Comparison of ENCODE assay signal across 1 cellular context in the genomic region with DNA sequence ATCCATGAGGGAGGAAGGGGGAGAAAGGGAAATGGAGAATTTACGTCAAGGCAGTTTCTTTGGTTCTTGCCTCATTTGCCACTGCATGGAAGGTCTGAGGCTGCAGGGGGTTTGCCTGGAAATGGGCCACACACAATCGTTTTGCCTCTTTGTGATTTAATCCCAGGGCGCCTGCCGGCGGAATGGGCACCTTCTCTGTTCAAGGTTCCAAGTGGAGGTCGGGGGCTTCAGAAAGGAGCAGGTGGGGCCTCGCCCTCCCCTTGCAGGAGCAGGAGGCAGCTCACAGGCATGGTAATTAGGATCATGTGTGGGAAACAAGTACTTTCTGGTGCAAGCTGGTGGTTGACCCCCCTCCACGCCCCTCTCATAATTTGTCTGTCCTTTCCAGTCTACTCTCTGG.
TF ChIP-seq lines count a peak whose summit lies in the region.

No MANE protein-coding gene starts in this region.

TF ChIP-seq in GM23338, 12 proteins besides CTCF, POLR2A, EP300 and RAD21 (continued from another document):
- TF ChIP-seq, protein P1, sequence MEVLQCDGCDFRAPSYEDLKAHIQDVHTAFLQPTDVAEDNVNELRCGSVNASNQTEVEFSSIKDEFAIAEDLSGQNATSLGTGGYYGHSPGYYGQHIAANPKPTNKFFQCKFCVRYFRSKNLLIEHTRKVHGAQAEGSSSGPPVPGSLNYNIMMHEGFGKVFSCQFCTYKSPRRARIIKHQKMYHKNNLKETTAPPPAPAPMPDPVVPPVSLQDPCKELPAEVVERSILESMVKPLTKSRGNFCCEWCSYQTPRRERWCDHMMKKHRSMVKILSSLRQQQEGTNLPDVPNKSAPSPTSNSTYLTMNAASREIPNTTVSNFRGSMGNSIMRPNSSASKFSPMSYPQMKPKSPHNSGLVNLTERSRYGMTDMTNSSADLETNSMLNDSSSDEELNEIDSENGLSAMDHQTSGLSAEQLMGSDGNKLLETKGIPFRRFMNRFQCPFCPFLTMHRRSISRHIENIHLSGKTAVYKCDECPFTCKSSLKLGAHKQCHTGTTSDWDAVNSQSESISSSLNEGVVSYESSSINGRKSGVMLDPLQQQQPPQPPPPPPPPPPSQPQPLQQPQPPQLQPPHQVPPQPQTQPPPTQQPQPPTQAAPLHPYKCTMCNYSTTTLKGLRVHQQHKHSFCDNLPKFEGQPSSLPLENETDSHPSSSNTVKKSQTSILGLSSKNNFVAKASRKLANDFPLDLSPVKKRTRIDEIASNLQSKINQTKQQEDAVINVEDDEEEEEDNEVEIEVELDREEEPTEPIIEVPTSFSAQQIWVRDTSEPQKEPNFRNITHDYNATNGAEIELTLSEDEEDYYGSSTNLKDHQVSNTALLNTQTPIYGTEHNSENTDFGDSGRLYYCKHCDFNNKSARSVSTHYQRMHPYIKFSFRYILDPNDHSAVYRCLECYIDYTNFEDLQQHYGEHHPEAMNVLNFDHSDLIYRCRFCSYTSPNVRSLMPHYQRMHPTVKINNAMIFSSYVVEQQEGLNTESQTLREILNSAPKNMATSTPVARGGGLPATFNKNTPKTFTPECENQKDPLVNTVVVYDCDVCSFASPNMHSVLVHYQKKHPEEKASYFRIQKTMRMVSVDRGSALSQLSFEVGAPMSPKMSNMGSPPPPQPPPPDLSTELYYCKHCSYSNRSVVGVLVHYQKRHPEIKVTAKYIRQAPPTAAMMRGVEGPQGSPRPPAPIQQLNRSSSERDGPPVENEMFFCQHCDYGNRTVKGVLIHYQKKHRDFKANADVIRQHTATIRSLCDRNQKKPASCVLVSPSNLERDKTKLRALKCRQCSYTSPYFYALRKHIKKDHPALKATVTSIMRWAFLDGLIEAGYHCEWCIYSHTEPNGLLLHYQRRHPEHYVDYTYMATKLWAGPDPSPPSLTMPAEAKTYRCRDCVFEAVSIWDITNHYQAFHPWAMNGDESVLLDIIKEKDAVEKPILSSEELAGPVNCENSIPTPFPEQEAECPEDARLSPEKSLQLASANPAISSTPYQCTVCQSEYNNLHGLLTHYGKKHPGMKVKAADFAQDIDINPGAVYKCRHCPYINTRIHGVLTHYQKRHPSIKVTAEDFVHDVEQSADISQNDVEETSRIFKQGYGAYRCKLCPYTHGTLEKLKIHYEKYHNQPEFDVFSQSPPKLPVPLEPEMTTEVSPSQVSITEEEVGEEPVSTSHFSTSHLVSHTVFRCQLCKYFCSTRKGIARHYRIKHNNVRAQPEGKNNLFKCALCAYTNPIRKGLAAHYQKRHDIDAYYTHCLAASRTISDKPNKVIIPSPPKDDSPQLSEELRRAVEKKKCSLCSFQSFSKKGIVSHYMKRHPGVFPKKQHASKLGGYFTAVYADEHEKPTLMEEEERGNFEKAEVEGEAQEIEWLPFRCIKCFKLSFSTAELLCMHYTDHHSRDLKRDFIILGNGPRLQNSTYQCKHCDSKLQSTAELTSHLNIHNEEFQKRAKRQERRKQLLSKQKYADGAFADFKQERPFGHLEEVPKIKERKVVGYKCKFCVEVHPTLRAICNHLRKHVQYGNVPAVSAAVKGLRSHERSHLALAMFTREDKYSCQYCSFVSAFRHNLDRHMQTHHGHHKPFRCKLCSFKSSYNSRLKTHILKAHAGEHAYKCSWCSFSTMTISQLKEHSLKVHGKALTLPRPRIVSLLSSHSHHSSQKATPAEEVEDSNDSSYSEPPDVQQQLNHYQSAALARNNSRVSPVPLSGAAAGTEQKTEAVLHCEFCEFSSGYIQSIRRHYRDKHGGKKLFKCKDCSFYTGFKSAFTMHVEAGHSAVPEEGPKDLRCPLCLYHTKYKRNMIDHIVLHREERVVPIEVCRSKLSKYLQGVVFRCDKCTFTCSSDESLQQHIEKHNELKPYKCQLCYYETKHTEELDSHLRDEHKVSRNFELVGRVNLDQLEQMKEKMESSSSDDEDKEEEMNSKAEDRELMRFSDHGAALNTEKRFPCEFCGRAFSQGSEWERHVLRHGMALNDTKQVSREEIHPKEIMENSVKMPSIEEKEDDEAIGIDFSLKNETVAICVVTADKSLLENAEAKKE (CRISPR knock-in tag; IDR thresholded peaks at IDR 0.05): no peak
- TF ChIP-seq NANOG (IDR thresholded peaks at IDR 0.05; ENCODE audit: borderline replicate concordance): no peak
- TF ChIP-seq, protein P2, sequence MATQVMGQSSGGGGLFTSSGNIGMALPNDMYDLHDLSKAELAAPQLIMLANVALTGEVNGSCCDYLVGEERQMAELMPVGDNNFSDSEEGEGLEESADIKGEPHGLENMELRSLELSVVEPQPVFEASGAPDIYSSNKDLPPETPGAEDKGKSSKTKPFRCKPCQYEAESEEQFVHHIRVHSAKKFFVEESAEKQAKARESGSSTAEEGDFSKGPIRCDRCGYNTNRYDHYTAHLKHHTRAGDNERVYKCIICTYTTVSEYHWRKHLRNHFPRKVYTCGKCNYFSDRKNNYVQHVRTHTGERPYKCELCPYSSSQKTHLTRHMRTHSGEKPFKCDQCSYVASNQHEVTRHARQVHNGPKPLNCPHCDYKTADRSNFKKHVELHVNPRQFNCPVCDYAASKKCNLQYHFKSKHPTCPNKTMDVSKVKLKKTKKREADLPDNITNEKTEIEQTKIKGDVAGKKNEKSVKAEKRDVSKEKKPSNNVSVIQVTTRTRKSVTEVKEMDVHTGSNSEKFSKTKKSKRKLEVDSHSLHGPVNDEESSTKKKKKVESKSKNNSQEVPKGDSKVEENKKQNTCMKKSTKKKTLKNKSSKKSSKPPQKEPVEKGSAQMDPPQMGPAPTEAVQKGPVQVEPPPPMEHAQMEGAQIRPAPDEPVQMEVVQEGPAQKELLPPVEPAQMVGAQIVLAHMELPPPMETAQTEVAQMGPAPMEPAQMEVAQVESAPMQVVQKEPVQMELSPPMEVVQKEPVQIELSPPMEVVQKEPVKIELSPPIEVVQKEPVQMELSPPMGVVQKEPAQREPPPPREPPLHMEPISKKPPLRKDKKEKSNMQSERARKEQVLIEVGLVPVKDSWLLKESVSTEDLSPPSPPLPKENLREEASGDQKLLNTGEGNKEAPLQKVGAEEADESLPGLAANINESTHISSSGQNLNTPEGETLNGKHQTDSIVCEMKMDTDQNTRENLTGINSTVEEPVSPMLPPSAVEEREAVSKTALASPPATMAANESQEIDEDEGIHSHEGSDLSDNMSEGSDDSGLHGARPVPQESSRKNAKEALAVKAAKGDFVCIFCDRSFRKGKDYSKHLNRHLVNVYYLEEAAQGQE (IDR thresholded peaks at IDR 0.05; ENCODE audit: unreplicated experiment): no peak
- TF ChIP-seq STAT1 (IDR thresholded peaks at IDR 0.05; ENCODE audit: unreplicated experiment): no peak
- no peak for TF ChIP-seq EZH2 (IDR thresholded peaks at IDR 0.05; ENCODE audit: low read depth, unreplicated experiment)
- TF ChIP-seq, protein P3, sequence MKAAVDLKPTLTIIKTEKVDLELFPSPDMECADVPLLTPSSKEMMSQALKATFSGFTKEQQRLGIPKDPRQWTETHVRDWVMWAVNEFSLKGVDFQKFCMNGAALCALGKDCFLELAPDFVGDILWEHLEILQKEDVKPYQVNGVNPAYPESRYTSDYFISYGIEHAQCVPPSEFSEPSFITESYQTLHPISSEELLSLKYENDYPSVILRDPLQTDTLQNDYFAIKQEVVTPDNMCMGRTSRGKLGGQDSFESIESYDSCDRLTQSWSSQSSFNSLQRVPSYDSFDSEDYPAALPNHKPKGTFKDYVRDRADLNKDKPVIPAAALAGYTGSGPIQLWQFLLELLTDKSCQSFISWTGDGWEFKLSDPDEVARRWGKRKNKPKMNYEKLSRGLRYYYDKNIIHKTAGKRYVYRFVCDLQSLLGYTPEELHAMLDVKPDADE (IDR thresholded peaks at IDR 0.05): no peak
- TF ChIP-seq JUNB (IDR thresholded peaks at IDR 0.05; ENCODE audit: unreplicated experiment): no peak
- no peak for TF ChIP-seq EZH2phosphoT487 (IDR thresholded peaks at IDR 0.05; ENCODE audit: unreplicated experiment)
- TF ChIP-seq POLR2AphosphoS5 (IDR thresholded peaks at IDR 0.05; ENCODE audit: low read depth): no peak
TF ChIP-seq in GM23338: peak in this region for 0.
